In the genomic region with DNA sequence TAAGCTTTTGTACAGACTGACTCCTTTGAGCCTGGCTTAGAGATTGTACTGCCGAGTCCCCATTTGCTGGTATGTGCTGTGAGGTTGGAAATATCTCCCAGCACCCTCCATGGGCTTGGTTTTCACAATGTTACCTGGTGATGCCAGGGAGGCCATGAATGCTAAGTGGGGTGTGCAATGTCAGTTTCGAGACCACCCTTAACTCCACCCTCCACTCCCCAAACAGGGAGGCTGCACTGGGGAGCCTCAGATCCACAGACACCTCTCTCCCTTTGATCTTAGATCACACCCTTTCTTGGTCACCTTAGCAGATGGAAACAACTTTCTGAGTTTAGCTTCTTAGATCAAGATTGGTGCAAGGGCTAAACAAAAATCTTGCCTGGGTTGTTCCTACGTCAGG, we compare ENCODE assay signal across 27 cellular contexts. TPM values are rescaled to one million over a fixed set of nuclear protein-coding genes. Genes with fewer than 3 reads are reported as not detected.
A peak's percentile ranks its signal among the peaks of the same experiment; 100 is the strongest.
DNase-seq lines count a peak whose midpoint lies in the region; ATAC-seq and TF ChIP-seq lines count a peak whose summit lies in the region.
"Had no signal": no experiment of that assay in that cellular context is flagged by ENCODE, and none has a peak within 500 bp of the region (broad histone marks: within the 10 kb centered on the region; RNA-seq: fewer than 3 reads in every experiment).

No MANE protein-coding gene starts in this region.

- TF ChIP-seq CTCF in DND-41 (IDR thresholded peaks at IDR 0.05; ENCODE audit: borderline replicate concordance, extremely low read depth, low read length, poor library complexity, severe bottlenecking) (no peak), natural killer cell (IDR thresholded peaks at IDR 0.05) (no peak)

- intact Hi-C loops in natural killer cell (cut with micrococcal nuclease): loop anchor here (5.0 kb wide), 1 partner anchor 51 kb away; no protein-coding TSS in a partner anchor

- peaks cover 52% of the 10 kb centered on the region for H3K4me1 ChIP-seq in DND-41 (ENCODE audit: insufficient read depth, low read length)
- H3K4me1 ChIP-seq: body of pancreas had no signal

- H3K4me2 ChIP-seq in DND-41 (ENCODE audit: insufficient read depth, low read length): no peak overlapping the region

- no peaks in the 10 kb centered on the region for H3K9me3 Mint-ChIP-seq in activated CD4-positive, alpha-beta T cell treated with anti-CD3 and anti-CD28 coated beads, Interleukin-2, amount 10 ng/mL, durations not matched to agents 7 days and 5 days
- no peaks in the 10 kb centered on the region for H3K9me3 Mint-ChIP-seq in central memory CD8-positive, alpha-beta T cell
- no peaks in the 10 kb centered on the region for H3K9me3 Mint-ChIP-seq in natural killer cell
- H3K9me3 Mint-ChIP-seq: nephron had no signal

- H3K9ac ChIP-seq in DND-41 (ENCODE audit: low read depth, low read length): no peak overlapping the region

- no peak overlapping the region for H3K4me3 Mint-ChIP-seq in activated CD4-positive, alpha-beta T cell treated with anti-CD3 and anti-CD28 coated beads, Interleukin-2, amount 10 ng/mL, durations not matched to agents 7 days and 5 days
- H3K4me3 Mint-ChIP-seq in central memory CD8-positive, alpha-beta T cell: no peak overlapping the region
- H3K4me3 Mint-ChIP-seq in natural killer cell: no peak overlapping the region
- H3K4me3 Mint-ChIP-seq: nephron had no signal

- H3K4me3 ChIP-seq in DND-41 (ENCODE audit: low read depth in 1 of 2, low read length in 2 of 2): no peak overlapping the region
- H3K4me3 ChIP-seq: adrenal gland, body of pancreas, skin epidermis, tibial nerve had no signal

- CTCF ChIA-PET in activated CD4-positive, alpha-beta T cell treated with anti-CD3 and anti-CD28 coated beads, Interleukin-2, amount 10 ng/mL, durations not matched to agents 7 days and 5 days (lab: Charles Lee): interaction anchor here (0.9 to 2.2 kb wide), 7 partner anchors 11 to 679 kb away, joined by 3 to 7 read pairs (median 3); a partner anchor contains a TSS

- H3K27ac ChIP-seq in DND-41 (ENCODE audit: low read length): peak overlapping the region; percentile 39
- H3K27ac ChIP-seq: adrenal gland, body of pancreas, skin epidermis, tibial nerve had no signal

- H3K4me1 Mint-ChIP-seq in activated CD4-positive, alpha-beta T cell treated with anti-CD3 and anti-CD28 coated beads, Interleukin-2, amount 10 ng/mL, durations not matched to agents 7 days and 5 days: peaks cover 82% of the 10 kb centered on the region
- H3K4me1 Mint-ChIP-seq in central memory CD8-positive, alpha-beta T cell: peaks cover 78% of the 10 kb centered on the region
- H3K4me1 Mint-ChIP-seq in natural killer cell: peaks cover 61 to 75% of the 10 kb centered on the region in 2 donors

- H3K36me3 ChIP-seq in DND-41 (ENCODE audit: insufficient read depth, low read length): peaks cover 66% of the 10 kb centered on the region
- H3K36me3 ChIP-seq: adrenal gland, tibial nerve had no signal

- no peaks in the 10 kb centered on the region for H3K27me3 ChIP-seq in DND-41 (ENCODE audit: insufficient read depth, low read length, poor library complexity)
- H3K27me3 ChIP-seq: adrenal gland, body of pancreas, tibial nerve had no signal

- H3K9me3 ChIP-seq in DND-41 (ENCODE audit: insufficient read depth, low read length, severe bottlenecking): no peaks in the 10 kb centered on the region
- H3K9me3 ChIP-seq: adrenal gland, body of pancreas, tibial nerve had no signal

- peaks cover 79% of the 10 kb centered on the region for H3K36me3 Mint-ChIP-seq in activated CD4-positive, alpha-beta T cell treated with anti-CD3 and anti-CD28 coated beads, Interleukin-2, amount 10 ng/mL, durations not matched to agents 7 days and 5 days (ENCODE audit: low read depth)
- H3K36me3 Mint-ChIP-seq in central memory CD8-positive, alpha-beta T cell (ENCODE audit: insufficient read depth): peaks cover 52% of the 10 kb centered on the region
- H3K36me3 Mint-ChIP-seq in natural killer cell: peaks cover 19% of the 10 kb centered on the region

- DNase-seq in activated CD4-positive, alpha-beta T cell treated with anti-CD3 and anti-CD28 coated beads, Interleukin-2, amount 10 ng/mL, durations not matched to agents 7 days and 5 days: no peak
- no peak for DNase-seq in activated CD4-positive, alpha-beta T cell treated with anti-CD3 and anti-CD28 coated beads, Interleukin-2, amount 50 U/mL, for 48 hours
- DNase-seq in DND-41 (no peak), natural killer cell (no peak), NCI-H748 treated with DMSO at 0.1 percent for 48 hours (lab: John Stamatoyannopoulos, UW) (no peak), epidermal melanocyte (ENCODE audit: insufficient read length, low spot score) (no peak), germinal center (ENCODE audit: low spot score) (no peak)
- no peak for DNase-seq in central memory CD8-positive, alpha-beta T cell (ENCODE audit: low spot score in 2 of 2)
- DNase-seq: activated CD4-positive, CD25-positive, alpha-beta regulatory T cell; body of pancreas; cerebellar nuclear complex; erythroblast; midbrain; NCI-H1694 treated with DMSO at 0.1 percent for 48 hours; NCI-H2171; NCI-H524; stimulated activated CD8-positive, alpha-beta memory T cell treated with anti-CD3 and anti-CD28 coated beads, Interleukin-4, amount 100 ng/mL, for 48 hours had no signal

- POLR2A ChIA-PET in activated CD4-positive, alpha-beta T cell treated with anti-CD3 and anti-CD28 coated beads, Interleukin-2, amount 10 ng/mL, durations not matched to agents 7 days and 5 days (lab: Charles Lee): no interaction called here

- peak overlapping the region; percentile 78 for H3K27ac Mint-ChIP-seq in activated CD4-positive, alpha-beta T cell treated with anti-CD3 and anti-CD28 coated beads, Interleukin-2, amount 10 ng/mL, durations not matched to agents 7 days and 5 days
- peak overlapping the region; percentile 75 for H3K27ac Mint-ChIP-seq in central memory CD8-positive, alpha-beta T cell (ENCODE audit: low read depth)
- peak overlapping the region; percentile 80 to 94 for H3K27ac Mint-ChIP-seq in natural killer cell
- H3K27ac Mint-ChIP-seq: nephron had no signal

- H3K79me2 ChIP-seq in DND-41 (ENCODE audit: insufficient read depth, low read length): peaks cover 2% of the 10 kb centered on the region; the same call in 1 of the 2 replicates

- no peaks in the 10 kb centered on the region; the same call in 1 of the 2 replicates for H4K20me1 ChIP-seq in DND-41 (ENCODE audit: insufficient read depth, low read length)

- H2AFZ ChIP-seq in DND-41 (ENCODE audit: low read depth, low read length): no peak overlapping the region

- ATAC-seq in DND-41 (ENCODE audit: insufficient read depth, low read depth) (no peak), natural killer cell (no peak)
- ATAC-seq in central memory CD8-positive, alpha-beta T cell (replicated peaks; ENCODE audit: extremely low read depth, poor library complexity, severe bottlenecking): no peak
- ATAC-seq: body of pancreas, HepG2, Right ventricle myocardium inferior had no signal

- no peaks in the 10 kb centered on the region for H3K27me3 Mint-ChIP-seq in activated CD4-positive, alpha-beta T cell treated with anti-CD3 and anti-CD28 coated beads, Interleukin-2, amount 10 ng/mL, durations not matched to agents 7 days and 5 days
- no peaks in the 10 kb centered on the region for H3K27me3 Mint-ChIP-seq in central memory CD8-positive, alpha-beta T cell
- no peaks in the 10 kb centered on the region for H3K27me3 Mint-ChIP-seq in natural killer cell (ENCODE audit: low read depth in 2 of 2)

RNA-seq across cellular contexts. Expression of a gene that starts 28.6 kb away (rescaled TPM):
- 1 to 10 TPM; 6.2 to 7.1 TPM for total RNA-seq in activated CD4-positive, alpha-beta T cell treated with anti-CD3 and anti-CD28 coated beads, Interleukin-2, amount 10 ng/mL, durations not matched to agents 7 days and 5 days
- total RNA-seq in natural killer cell: 1 to 10 TPM in 2 of 3 donors, under 1 TPM in 1; 0.84 to 6.3 (median 1.4) TPM
- total RNA-seq: G401, HepG2, LHCN-M2, osteocyte, renal cortical epithelial cell had no signal
